Comparison of ENCODE assay signal across 14 cellular contexts in the genomic region with DNA sequence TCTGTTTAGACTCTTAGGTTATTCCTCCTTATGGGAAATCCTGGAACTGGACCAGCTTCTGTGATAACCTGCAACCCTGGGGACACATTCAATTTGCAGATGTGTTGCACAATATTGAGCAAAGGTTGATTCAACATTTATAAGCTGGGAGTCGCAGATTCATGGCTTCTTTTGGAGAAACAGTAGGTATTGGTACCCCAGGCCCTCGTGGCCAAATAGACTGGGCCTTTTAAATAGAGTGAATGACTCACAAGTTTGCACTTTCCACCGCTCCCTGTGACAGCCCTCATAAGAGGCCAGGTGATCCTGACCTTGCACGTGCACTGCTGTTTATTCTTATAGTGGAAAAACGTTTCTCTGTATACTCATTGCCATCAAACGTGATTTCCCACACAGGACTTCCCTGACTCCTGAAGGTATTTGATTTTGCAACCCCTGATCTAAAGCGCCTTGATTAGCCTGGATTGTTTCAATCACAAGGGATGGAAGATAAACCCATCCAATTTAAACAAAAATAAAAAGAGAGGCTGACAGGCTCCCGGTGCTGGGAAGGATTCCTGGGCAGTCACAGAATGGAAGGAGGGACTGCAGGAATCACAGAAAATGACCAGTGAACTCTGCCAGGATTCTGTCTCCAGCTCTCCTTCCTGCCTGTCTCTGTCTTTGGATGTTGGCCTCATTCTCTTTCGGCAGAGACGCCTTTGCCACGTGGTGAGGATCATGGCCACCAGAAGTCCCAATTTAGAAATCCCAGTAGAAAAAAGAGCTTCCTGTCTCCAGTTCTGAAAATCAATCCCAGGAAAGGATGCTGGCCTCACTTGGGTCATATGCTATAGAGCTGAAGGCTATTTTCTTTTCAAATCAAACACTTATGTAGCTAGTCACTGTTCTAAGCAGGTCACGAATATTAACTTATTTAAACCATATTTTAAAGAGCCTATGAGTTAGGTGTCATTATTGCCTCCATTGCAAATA.
A peak's percentile ranks its signal among the peaks of the same experiment; 100 is the strongest.
DNase-seq lines count a peak whose midpoint lies in the region; ATAC-seq, FAIRE-seq and TF ChIP-seq lines count a peak whose summit lies in the region.
"Had no signal": no experiment of that assay in that cellular context is flagged by ENCODE, and none has a peak within 500 bp of the region (broad histone marks: within the 10 kb centered on the region; RNA-seq: fewer than 3 reads in every experiment).

No MANE protein-coding gene starts in this region.

- ATAC-seq in K562 = no peak
- ATAC-seq in left ventricle myocardium superior = peak; percentile 78
- peak; percentile 85 for ATAC-seq in sciatic nerve
- ATAC-seq: stimulated activated naive B cell treated with anti-CD40 and anti-IgM and Interleukin-4, amounts not matched to agents 10 μg/mL and 1 μg/mL and 100 μg/mL, for 72 hours had no signal

- H3K9me3 Mint-ChIP-seq in immature natural killer cell = peaks cover 0 to 6% (median 0%) of the 10 kb centered on the region in 6 donors

- in situ Hi-C loops in K562 (cut with MboI) = no loop called here

- H3K36me3 Mint-ChIP-seq in immature natural killer cell = peaks cover 12 to 27% (median 25%) of the 10 kb centered on the region in 3 donors

- H4K20me1 ChIP-seq in K562 (replicated peaks; ENCODE audit: control insufficient read depth, insufficient read depth, low read length) = no peaks in the 10 kb centered on the region

- no peaks in the 10 kb centered on the region for H3K79me2 ChIP-seq in K562 (ENCODE audit: control insufficient read depth, insufficient read depth, low read length)

- H3K36me3 ChIP-seq in K562 (ENCODE audit: control insufficient read depth, insufficient read depth, low read length) = no peaks in the 10 kb centered on the region
- H3K36me3 ChIP-seq in A673 (ENCODE audit: insufficient read depth, low read length, poor library complexity, severe bottlenecking) = no peaks in the 10 kb centered on the region

- DNase-seq in EH (ENCODE audit: low read depth) (peak; percentile 62), K562 (ENCODE audit: extremely low read depth in 1 of 4, low spot score in 3 of 4) (no peak), left ventricle myocardium superior (no peak), sciatic nerve (ENCODE audit: low spot score) (no peak), NCI-H446 treated with DMSO at 0.1 percent for 48 hours (lab: John Stamatoyannopoulos, UW) (no peak), immature natural killer cell (no peak), HuH-7 (ENCODE audit: low spot score) (no peak), A673 (ENCODE audit: low spot score) (no peak)
- DNase-seq: activated CD4-positive, alpha-beta memory T cell treated with anti-CD3 and anti-CD28 coated beads, Interleukin-2, amount 10 ng/mL, durations not matched to agents 7 days and 5 days; activated naive CD8-positive, alpha-beta T cell treated with anti-CD3 and anti-CD28 coated beads, Interleukin-2, amount 10 ng/mL, durations not matched to agents 7 days and 5 days; midbrain; NCI-H2107; stimulated activated naive B cell treated with anti-CD40 and anti-IgM and Interleukin-4, amounts not matched to agents 10 μg/mL and 1 μg/mL and 100 μg/mL, for 72 hours had no signal

- TF ChIP-seq RAD21 in K562 (CRISPR knock-in tag; conservative IDR thresholded peaks at IDR 0.05 in 1 of 2, IDR thresholded peaks at IDR 0.05 in 1 of 2) = no peak

- H3K9me1 ChIP-seq in K562 (ENCODE audit: control insufficient read depth, insufficient read depth, low read length) = no peaks in the 10 kb centered on the region

- H3K4me2 ChIP-seq in K562 (ENCODE audit: insufficient read depth, low read length) = no peak overlapping the region

- 36% methylated on average over 9 of the region's 12 CpGs for WGBS in K562 (ENCODE audit: insufficient coverage, low coverage, missing lambda C conversion rate)

- no peak overlapping the region for H2AFZ ChIP-seq in K562 (ENCODE audit: low read depth, low read length)

- CTCF ChIA-PET in K562 (lab: Yijun Ruan, JAX; ENCODE audit: low intra/inter-chr PET ratio) (no interaction called here), A673 (lab: Charles Lee) (no interaction called here)

- H3K4me3 Mint-ChIP-seq in immature natural killer cell = no peak overlapping the region
- H3K4me3 Mint-ChIP-seq: activated CD4-positive, alpha-beta memory T cell treated with anti-CD3 and anti-CD28 coated beads, Interleukin-2, amount 10 ng/mL, durations not matched to agents 7 days and 5 days; activated naive CD8-positive, alpha-beta T cell treated with anti-CD3 and anti-CD28 coated beads, Interleukin-2, amount 10 ng/mL, durations not matched to agents 7 days and 5 days; stimulated activated naive B cell treated with anti-CD40 and anti-IgM and Interleukin-4, amounts not matched to agents 10 μg/mL and 1 μg/mL and 100 μg/mL, for 72 hours had no signal

- H3K4me1 Mint-ChIP-seq in immature natural killer cell = peaks cover 25 to 28% of the 10 kb centered on the region in 2 donors

- no peak overlapping the region for H3K4me3 ChIP-seq in K562
- no peak overlapping the region for H3K4me3 ChIP-seq in A673 (ENCODE audit: low read depth, low read length, poor library complexity, severe bottlenecking)

- H3K27me3 ChIP-seq in K562 (ENCODE audit: control insufficient read depth in 2 of 2, insufficient read depth in 2 of 2, low read length in 2 of 2) (no peaks in the 10 kb centered on the region), A673 (replicated peaks; ENCODE audit: insufficient read depth, low read depth, low read length, poor library complexity) (no peaks in the 10 kb centered on the region)

- intact Hi-C loops in K562 (cut with micrococcal nuclease) (no loop called here), left ventricle myocardium superior (cut with micrococcal nuclease) (no loop called here), sciatic nerve (cut with DNase I) (no loop called here), A673 (cut with micrococcal nuclease; ENCODE audit: unreplicated experiment) (no loop called here)

- no peak overlapping the region for H3K9ac ChIP-seq in K562 (ENCODE audit: insufficient read depth in 1 of 2, low read depth in 2 of 2, low read length in 2 of 2)

- H3K4me1 ChIP-seq in K562 (replicated peaks in 1 of 2; ENCODE audit: control insufficient read depth in 2 of 2, insufficient read depth in 2 of 2, low read length in 2 of 2) (no peaks in the 10 kb centered on the region; a peak in 1 of 5 replicates), A673 (ENCODE audit: insufficient read depth, low read length, poor library complexity, severe bottlenecking) (peaks cover 4% of the 10 kb centered on the region)

- H3K27ac ChIP-seq in K562 (ENCODE audit: extremely low read depth, low read depth, low read length) (no peak overlapping the region), A673 (ENCODE audit: low read depth, low read length, poor library complexity, severe bottlenecking) (no peak overlapping the region)
- H3K27ac ChIP-seq: C4-2B had no signal

- BruUV-seq in K562 (replicated peaks; lab: Mats Ljungman, UMichigan) (no TSS peak), A673 (replicated peaks; lab: Mats Ljungman, UMichigan) (no TSS peak)

- H3K27me3 Mint-ChIP-seq in immature natural killer cell (ENCODE audit: low read depth in 3 of 3) = peaks cover 0 to 6% (median 0%) of the 10 kb centered on the region in 3 donors
- H3K27me3 Mint-ChIP-seq: activated CD4-positive, alpha-beta memory T cell treated with anti-CD3 and anti-CD28 coated beads, Interleukin-2, amount 10 ng/mL, durations not matched to agents 7 days and 5 days; activated naive CD8-positive, alpha-beta T cell treated with anti-CD3 and anti-CD28 coated beads, Interleukin-2, amount 10 ng/mL, durations not matched to agents 7 days and 5 days; stimulated activated naive B cell treated with anti-CD40 and anti-IgM and Interleukin-4, amounts not matched to agents 10 μg/mL and 1 μg/mL and 100 μg/mL, for 72 hours had no signal

- no peak for TF ChIP-seq POLR2A in K562 (conservative IDR thresholded peaks at IDR 0.05)

- no peak for TF ChIP-seq EP300 in K562 (IDR thresholded peaks at IDR 0.05; ENCODE audit: low read length)

- no peak for FAIRE-seq in K562 (lab: Jason Lieb, UNC)

- TF ChIP-seq CTCF in K562 (IDR thresholded peaks at IDR 0.05 in 2 of 3, conservative IDR thresholded peaks at IDR 0.05 in 1 of 3; ENCODE audit: insufficient read depth in 2 of 3, low read depth in 1 of 3, low read length in 3 of 3) (no peak), A673 (conservative IDR thresholded peaks at IDR 0.05; ENCODE audit: low read depth, low read length) (no peak)

- POLR2A ChIA-PET in K562 (lab: Yijun Ruan, JAX) = interaction anchor here (0.8 to 1.2 kb wide), 4 partner anchors 9 to 19 kb away, joined by 3 to 4 read pairs (median 3); no protein-coding TSS in a partner anchor
- POLR2A ChIA-PET in A673 (lab: Charles Lee; ENCODE audit: low non-redundant PET) = no interaction called here

- peak overlapping the region in 1 of 6 donors; percentile 21 for H3K27ac Mint-ChIP-seq in immature natural killer cell
- H3K27ac Mint-ChIP-seq: activated CD4-positive, alpha-beta memory T cell treated with anti-CD3 and anti-CD28 coated beads, Interleukin-2, amount 10 ng/mL, durations not matched to agents 7 days and 5 days; activated naive CD8-positive, alpha-beta T cell treated with anti-CD3 and anti-CD28 coated beads, Interleukin-2, amount 10 ng/mL, durations not matched to agents 7 days and 5 days; stimulated activated naive B cell treated with anti-CD40 and anti-IgM and Interleukin-4, amounts not matched to agents 10 μg/mL and 1 μg/mL and 100 μg/mL, for 72 hours had no signal

- no peaks in the 10 kb centered on the region for H3K9me3 ChIP-seq in K562 (replicated peaks; ENCODE audit: control insufficient read depth, insufficient read depth, low read depth, low read length)
- H3K9me3 ChIP-seq in A673 (ENCODE audit: low read depth, low read length, poor library complexity, severe bottlenecking) = peaks cover 10% of the 10 kb centered on the region

TF ChIP-seq in K562, 482 proteins besides CTCF, POLR2A, EP300 and RAD21 (continues in another document):
- peak; percentile 41; the same call in 1 of the 2 replicates for TF ChIP-seq BHLHE40 (IDR thresholded peaks at IDR 0.05; ENCODE audit: low read length)
- peak; percentile 58 for TF ChIP-seq CEBPB (tag; IDR thresholded peaks at IDR 0.05)
- no peak for TF ChIP-seq CEBPG (CRISPR knock-in tag; IDR thresholded peaks at IDR 0.05)
- TF ChIP-seq CEBPG (tag; conservative IDR thresholded peaks at IDR 0.05 in 1 of 2, IDR thresholded peaks at IDR 0.05 in 1 of 2) = peak; percentile 18 to 34; a peak in 1 of 4 replicates
